In genomic region chr12:41917827-41918445, GRCh38 we compare ENCODE assay signal across 16 cellular contexts.
DNase-seq lines count a peak whose midpoint lies in the region; ATAC-seq, FAIRE-seq and TF ChIP-seq lines count a peak whose summit lies in the region.
"Had no signal": no experiment of that assay in that cellular context is flagged by ENCODE, and none has a peak within 500 bp of the region (broad histone marks: within the 10 kb centered on the region; RNA-seq: fewer than 3 reads in every experiment).

No MANE protein-coding gene starts in this region.

- H3K4me1 Mint-ChIP-seq in natural killer cell, result no peaks in the 10 kb centered on the region
- H3K4me1 Mint-ChIP-seq: activated naive CD4-positive, alpha-beta T cell treated with anti-CD3 and anti-CD28 coated beads, Interleukin-2, amount 50 U/mL, for 24 hours had no signal

- no peak overlapping the region for H2BK5ac ChIP-seq in neuronal stem cell (ENCODE audit: low read length)

- peak; percentile 46 for FAIRE-seq in endothelial cell of umbilical vein (lab: Jason Lieb, UNC)
- FAIRE-seq: GM12891, K562 had no signal

- H3K36me3 ChIP-seq in endothelial cell of umbilical vein (ENCODE audit: control insufficient read depth in 2 of 2, extremely low read depth in 1 of 2, insufficient read depth in 2 of 2, low read length in 2 of 2) (no peaks in the 10 kb centered on the region), neuronal stem cell (replicated peaks in 1 of 2; ENCODE audit: control insufficient read depth in 2 of 2, insufficient read depth in 2 of 2, low read length in 2 of 2) (no peaks in the 10 kb centered on the region)

- H2BK12ac ChIP-seq in neuronal stem cell (ENCODE audit: low read length), result no peak overlapping the region

- H2AFZ ChIP-seq in endothelial cell of umbilical vein (ENCODE audit: low read depth, low read length) (peak overlapping the region; percentile 46), neuronal stem cell (ENCODE audit: low read length) (peak overlapping the region; percentile 70)

- H3K14ac ChIP-seq in neuronal stem cell (ENCODE audit: low read length), result no peak overlapping the region

- no peak overlapping the region for H4K91ac ChIP-seq in neuronal stem cell (ENCODE audit: low read depth, low read length, poor library complexity)

- H2BK15ac ChIP-seq in neuronal stem cell (ENCODE audit: low read length), result no peak overlapping the region

- no peak overlapping the region for H4K8ac ChIP-seq in neuronal stem cell (ENCODE audit: low read depth, low read length)

- H3K4ac ChIP-seq in neuronal stem cell (ENCODE audit: low read length), result no peak overlapping the region

- no peaks in the 10 kb centered on the region for H3K36me3 Mint-ChIP-seq in natural killer cell
- H3K36me3 Mint-ChIP-seq: activated naive CD4-positive, alpha-beta T cell treated with anti-CD3 and anti-CD28 coated beads, Interleukin-2, amount 50 U/mL, for 24 hours had no signal

- H3K27me3 ChIP-seq in endothelial cell of umbilical vein (ENCODE audit: control insufficient read depth in 2 of 2, insufficient read depth in 2 of 2, low read length in 2 of 2) (no peaks in the 10 kb centered on the region), neuronal stem cell (ENCODE audit: control insufficient read depth in 3 of 3, insufficient read depth in 3 of 3, low read depth in 1 of 3, low read length in 3 of 3) (no peaks in the 10 kb centered on the region)

- H2BK120ac ChIP-seq in neuronal stem cell (ENCODE audit: low read depth, low read length), result no peak overlapping the region

- no peak overlapping the region for H3K18ac ChIP-seq in neuronal stem cell (ENCODE audit: low read length)

- no TSS peak for BruUV-seq in endothelial cell of umbilical vein (replicated peaks; lab: Mats Ljungman, UMichigan)

- dilution Hi-C loops in endothelial cell of umbilical vein (cut with MboI; ENCODE audit: extremely low pct_ligation_motif_present, low sequenced_read_pairs), result no loop called here

- H3K79me2 ChIP-seq in endothelial cell of umbilical vein (ENCODE audit: control insufficient read depth, insufficient read depth, low read length), result no peaks in the 10 kb centered on the region

- DNase-seq in DMS79 treated with DMSO at 0.1 percent for 48 hours (lab: John Stamatoyannopoulos, UW) (peak; percentile 51), DMS79 (lab: John Stamatoyannopoulos, UW) (no peak), NCI-H748 treated with DMSO at 0.1 percent for 48 hours (lab: John Stamatoyannopoulos, UW) (peak; percentile 82), endothelial cell of umbilical vein (ENCODE audit: low read depth, low spot score) (peak; percentile 73), neuronal stem cell (ENCODE audit: low spot score) (no peak), natural killer cell (no peak), T-helper 1 cell (no peak)
- DNase-seq: 8988T; activated CD8-positive, alpha-beta T cell treated with anti-CD3 and anti-CD28 coated beads for 36 hours; mesendoderm had no signal

- H3K9me1 ChIP-seq in endothelial cell of umbilical vein (replicated peaks; ENCODE audit: control insufficient read depth, extremely low read depth, insufficient read depth, low read length), result no peaks in the 10 kb centered on the region

- H3K9ac ChIP-seq in endothelial cell of umbilical vein (replicated peaks; ENCODE audit: extremely low read depth, insufficient read depth, low read length) (no peak overlapping the region), neuronal stem cell (ENCODE audit: low read depth, low read length, poor library complexity) (no peak overlapping the region)

- no peak overlapping the region for H3K27ac ChIP-seq in endothelial cell of umbilical vein (ENCODE audit: insufficient read depth, low read depth, low read length)
- no peak overlapping the region for H3K27ac ChIP-seq in neuronal stem cell (replicated peaks; ENCODE audit: low read length)

- H3K9me3 ChIP-seq in endothelial cell of umbilical vein (replicated peaks; ENCODE audit: control insufficient read depth, insufficient read depth, low read length), result no peaks in the 10 kb centered on the region
- no peaks in the 10 kb centered on the region for H3K9me3 ChIP-seq in neuronal stem cell (replicated peaks in 1 of 2; ENCODE audit: control insufficient read depth in 2 of 2, insufficient read depth in 1 of 2, low read depth in 1 of 2, low read length in 2 of 2)

- no peak overlapping the region for H3K4me3 Mint-ChIP-seq in natural killer cell
- H3K4me3 Mint-ChIP-seq: activated CD8-positive, alpha-beta T cell treated with anti-CD3 and anti-CD28 coated beads for 36 hours; activated naive CD4-positive, alpha-beta T cell treated with anti-CD3 and anti-CD28 coated beads, Interleukin-2, amount 50 U/mL, for 24 hours; dendritic cell treated with granulocyte-macrophage colony-stimulating factor and Interleukin-4, amounts not matched to agents 40 ng/mL and 50 ng/mL, for 4 days; T-helper 1 cell treated with Interleukin-12 subunit alpha and Interleukin-12 subunit beta and Interleukin-4 antibody, amounts not matched to agents 30 μg/mL and 1 μg/mL, for 36 hours had no signal

- no peak for TF ChIP-seq CTCF in endothelial cell of umbilical vein (IDR thresholded peaks at IDR 0.05; ENCODE audit: extremely low read depth in 1 of 2, insufficient read depth in 1 of 2, low read depth in 1 of 2, low read length in 2 of 2)
- no peak for TF ChIP-seq CTCF in natural killer cell (IDR thresholded peaks at IDR 0.05)

- no peaks in the 10 kb centered on the region for H3K9me3 Mint-ChIP-seq in natural killer cell
- H3K9me3 Mint-ChIP-seq: activated CD8-positive, alpha-beta T cell treated with anti-CD3 and anti-CD28 coated beads for 36 hours; activated naive CD4-positive, alpha-beta T cell treated with anti-CD3 and anti-CD28 coated beads, Interleukin-2, amount 50 U/mL, for 24 hours; T-helper 1 cell treated with Interleukin-12 subunit alpha and Interleukin-12 subunit beta and Interleukin-4 antibody, amounts not matched to agents 30 μg/mL and 1 μg/mL, for 36 hours had no signal

- no peak for TF ChIP-seq POLR2A in endothelial cell of umbilical vein (IDR thresholded peaks at IDR 0.05; ENCODE audit: low read depth, low read length)

- no peak overlapping the region for H3K23ac ChIP-seq in neuronal stem cell (ENCODE audit: low read depth, low read length, poor library complexity)

- intact Hi-C loops in endothelial cell of umbilical vein (cut with micrococcal nuclease) (no loop called here), natural killer cell (cut with micrococcal nuclease) (no loop called here)

- H2AK5ac ChIP-seq in neuronal stem cell (ENCODE audit: low read depth, low read length), result no peak overlapping the region

- peaks cover 7 to 19% of the 10 kb centered on the region in 2 donors for H3K27me3 Mint-ChIP-seq in natural killer cell (ENCODE audit: low read depth in 2 of 2)

- no peaks in the 10 kb centered on the region for H3K79me1 ChIP-seq in neuronal stem cell (ENCODE audit: low read depth, low read length)

- CTCF ChIA-PET in endothelial cell of umbilical vein (lab: Charles Lee), result interaction anchor here (0.9 to 3.2 kb wide), 4 partner anchors 18 to 728 kb away, joined by 3 to 10 read pairs (median 4); no protein-coding TSS in a partner anchor

- WGBS in neuronal stem cell (ENCODE audit: extremely low coverage in 2 of 2, insufficient read length in 2 of 2, insufficient replicate concordance in 1 of 2), 2 donors, result no CpG with 5 or more reads among the region's 8 CpGs

- H4K20me1 ChIP-seq in endothelial cell of umbilical vein (replicated peaks; ENCODE audit: control insufficient read depth, extremely low read depth, insufficient read depth, low read length), result no peaks in the 10 kb centered on the region

- H3K4me2 ChIP-seq in endothelial cell of umbilical vein (ENCODE audit: insufficient read depth, low read length) (peak overlapping the region; percentile 61), neuronal stem cell (ENCODE audit: insufficient read depth, low read length, poor library complexity, severe bottlenecking) (no peak overlapping the region)

- H3K4me1 ChIP-seq in endothelial cell of umbilical vein (ENCODE audit: control insufficient read depth, extremely low read depth, insufficient read depth, low read length), result peaks cover 13% of the 10 kb centered on the region
- H3K4me1 ChIP-seq in neuronal stem cell (ENCODE audit: control insufficient read depth in 2 of 2, insufficient read depth in 1 of 2, low read depth in 1 of 2, low read length in 2 of 2), result peaks cover 9 to 16% of the 10 kb centered on the region in 2 donors

- ATAC-seq in natural killer cell (no peak), GM21825 (IDR thresholded peaks at IDR 0.05; ENCODE audit: unreplicated experiment) (no peak)
- ATAC-seq: activated CD8-positive, alpha-beta T cell treated with anti-CD3 and anti-CD28 coated beads for 36 hours; K562 had no signal

- H3K27ac Mint-ChIP-seq in natural killer cell, result no peak overlapping the region
- H3K27ac Mint-ChIP-seq: activated CD8-positive, alpha-beta T cell treated with anti-CD3 and anti-CD28 coated beads for 36 hours; activated naive CD4-positive, alpha-beta T cell treated with anti-CD3 and anti-CD28 coated beads, Interleukin-2, amount 50 U/mL, for 24 hours; dendritic cell treated with granulocyte-macrophage colony-stimulating factor and Interleukin-4, amounts not matched to agents 40 ng/mL and 50 ng/mL, for 4 days; T-helper 1 cell treated with Interleukin-12 subunit alpha and Interleukin-12 subunit beta and Interleukin-4 antibody, amounts not matched to agents 30 μg/mL and 1 μg/mL, for 36 hours had no signal

- no peak overlapping the region for H3K4me3 ChIP-seq in endothelial cell of umbilical vein (replicated peaks in 1 of 3; ENCODE audit: insufficient read depth in 1 of 3, low read depth in 1 of 3, low read length in 3 of 3)
- H3K4me3 ChIP-seq in neuronal stem cell (ENCODE audit: low read length in 2 of 2), result no peak overlapping the region
- H3K4me3 ChIP-seq: K562 had no signal

- POLR2A ChIA-PET in endothelial cell of umbilical vein (lab: Charles Lee), result no interaction called here

TF ChIP-seq in endothelial cell of umbilical vein, 7 proteins besides CTCF, POLR2A, EP300 and RAD21:
- no peak for TF ChIP-seq GATA2 (IDR thresholded peaks at IDR 0.05; ENCODE audit: insufficient read depth, insufficient read length, low read depth, low read length)
- no peak for TF ChIP-seq POLR2AphosphoS5 (IDR thresholded peaks at IDR 0.05; ENCODE audit: insufficient read depth, low read depth, low read length)
- peak; percentile 37 for TF ChIP-seq FOS (IDR thresholded peaks at IDR 0.05; ENCODE audit: borderline replicate concordance, insufficient read depth, low read length)
- no peak for TF ChIP-seq EZH2 (IDR thresholded peaks at IDR 0.05; ENCODE audit: borderline replicate concordance, low read depth, low read length, severe bottlenecking)

Comparison
In these comparisons a context has a peak if more than half of its experiments do, and no peak if none do; other contexts are left out.
1. DNase-seq: peak in DMS79 treated with DMSO at 0.1 percent for 48 hours (single experiment), NCI-H748 treated with DMSO at 0.1 percent for 48 hours (single experiment) and endothelial cell of umbilical vein (single experiment); none in DMS79 (single experiment), neuronal stem cell (single experiment), natural killer cell (single experiment) and T-helper 1 cell (0 of 5).